ENCODE assay signal across 23 cellular contexts in the genomic region with DNA sequence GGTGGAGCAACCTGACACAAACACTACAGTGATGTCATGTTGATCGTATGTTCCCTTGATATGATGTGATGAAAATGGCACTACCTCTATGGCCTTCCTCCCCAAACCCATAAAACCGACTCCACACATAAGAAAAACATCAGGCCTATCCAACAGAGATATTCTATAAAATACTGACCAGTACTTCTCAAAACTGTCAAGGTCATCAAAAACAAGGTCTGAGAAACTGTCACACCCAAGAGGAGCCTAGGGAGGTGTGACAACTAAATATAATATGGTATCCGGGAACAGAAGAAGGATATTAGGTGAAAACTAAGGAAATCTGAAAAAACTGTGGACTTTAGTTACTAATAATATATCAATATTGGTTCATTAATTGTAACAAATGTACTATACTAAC.
"Had no signal": no experiment of that assay in that cellular context is flagged by ENCODE, and none has a peak within 500 bp of the region (broad histone marks: within the 10 kb centered on the region; RNA-seq: fewer than 3 reads in every experiment).

No MANE protein-coding gene starts in this region.

- H3K27me3 ChIP-seq: cardiac muscle cell, gastrocnemius medialis, upper lobe of left lung, vagina had no signal

- H3K4me3 Mint-ChIP-seq: activated naive CD8-positive, alpha-beta T cell; brain; natural killer cell had no signal

- H3K4me1 Mint-ChIP-seq: natural killer cell had no signal

- DNase-seq: activated CD4-positive, alpha-beta T cell treated with anti-CD3 and anti-CD28 coated beads for 48 hours; activated CD4-positive, alpha-beta T cell treated with anti-CD3 and anti-CD28 coated beads, Interleukin-2, amount 50 U/mL, for 48 hours; activated CD8-positive, alpha-beta memory T cell treated with anti-CD3 and anti-CD28 coated beads for 24 hours; activated effector memory CD4-positive, alpha-beta T cell treated with Interleukin-2 at 50 U/mL for 16 hours; activated naive CD4-positive, alpha-beta T cell treated with Interleukin-2 at 50 U/mL for 16 hours; aorta; effector CD4-positive, alpha-beta T cell; gastrocnemius medialis; glutamatergic neuron; left ventricle myocardium inferior; mesendoderm; natural killer cell; right cardiac atrium; stimulated activated CD4-positive, alpha-beta T cell treated with anti-CD3 and anti-CD28 coated beads, Interleukin-4, amount 100 ng/mL, for 1 hour; stimulated activated naive CD8-positive, alpha-beta T cell treated with anti-CD3 and anti-CD28 coated beads, Interleukin-15, Interleukin-2, amounts not matched to agents 100 U/mL and 50 U/mL, for 24 hours; T-helper 9 cell; upper lobe of left lung had no signal

- H3K4me3 ChIP-seq: cardiac muscle cell, gastrocnemius medialis, left ventricle myocardium inferior, lung, upper lobe of left lung, vagina had no signal

- H3K36me3 ChIP-seq: cardiac muscle cell, gastrocnemius medialis, left ventricle myocardium inferior, vagina had no signal

- H3K27ac Mint-ChIP-seq: activated naive CD8-positive, alpha-beta T cell; brain; natural killer cell had no signal

- H3K27me3 Mint-ChIP-seq: activated naive CD8-positive, alpha-beta T cell had no signal

- H3K9me3 ChIP-seq: gastrocnemius medialis, left ventricle myocardium inferior, upper lobe of left lung, vagina had no signal

- H3K27ac ChIP-seq: cardiac muscle cell, gastrocnemius medialis, left ventricle myocardium inferior, upper lobe of left lung, vagina had no signal

- H3K4me1 ChIP-seq: gastrocnemius medialis, upper lobe of left lung had no signal

- ATAC-seq: activated CD4-positive, CD25-positive, alpha-beta regulatory T cell treated with anti-CD3 and anti-CD28 coated beads, Interleukin-2, amount 50 U/mL, for 24 hours; gastrocnemius medialis; natural killer cell; right cardiac atrium; stimulated activated naive CD8-positive, alpha-beta T cell treated with anti-CD3 and anti-CD28 coated beads, Interleukin-15, Interleukin-2, amounts not matched to agents 100 U/mL and 50 U/mL, for 24 hours had no signal

- H3K9me3 Mint-ChIP-seq: brain, natural killer cell had no signal
